16 cellular contexts compared by ENCODE assay signal in the genomic region with DNA sequence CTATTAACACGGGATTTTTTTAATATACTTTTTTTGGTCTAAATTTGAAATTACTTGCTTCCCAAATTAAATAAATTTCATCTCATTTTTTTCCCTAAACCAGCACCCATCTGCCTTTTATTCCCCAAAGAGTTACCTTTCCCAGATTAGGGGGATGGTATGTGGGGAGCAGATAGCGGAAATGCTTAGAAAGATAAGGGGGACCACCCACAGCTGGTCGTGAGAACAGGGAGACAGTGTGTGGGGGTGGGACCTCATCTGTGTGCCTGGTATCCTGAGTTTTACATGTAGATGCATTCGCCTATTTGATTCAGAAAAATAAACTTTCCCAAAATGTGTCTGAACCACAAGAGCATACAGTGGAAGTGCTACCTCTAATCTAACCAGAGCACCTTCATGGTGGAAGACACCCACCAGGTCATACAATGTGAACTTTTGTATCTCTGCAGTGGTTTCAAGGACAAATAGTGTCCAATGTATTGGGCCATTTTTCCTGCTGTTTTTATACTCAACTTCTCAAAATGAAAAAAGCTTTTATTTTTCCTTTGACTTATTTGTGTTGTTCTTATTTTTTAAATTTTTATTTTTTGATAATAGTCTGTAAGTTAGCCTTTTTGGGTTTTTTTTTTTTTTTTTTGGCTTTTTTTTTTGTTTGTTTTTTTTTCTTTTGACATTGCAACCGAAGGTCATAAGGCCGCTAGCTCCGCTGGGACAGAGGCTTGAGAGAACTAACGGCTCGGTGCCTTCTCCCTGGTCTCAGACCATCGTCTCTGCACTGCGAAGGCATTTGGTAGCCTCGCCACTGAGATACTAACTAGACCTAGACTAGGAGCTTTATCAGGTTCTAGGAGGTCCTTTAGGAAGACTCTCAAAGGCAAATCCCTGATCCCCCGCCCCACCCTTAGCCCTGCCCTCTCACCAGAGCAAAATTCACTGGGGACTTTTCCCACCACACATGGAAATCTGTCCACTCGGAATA.
"Had no signal": no experiment of that assay in that cellular context is flagged by ENCODE, and none has a peak within 500 bp of the region (broad histone marks: within the 10 kb centered on the region; RNA-seq: fewer than 3 reads in every experiment).

No MANE protein-coding gene starts in this region.

- FAIRE-seq: colon, urothelium cell line had no signal

- H3K4me1 ChIP-seq: foreskin keratinocyte, right atrium auricular region, suprapubic skin had no signal

- H3K4me3 ChIP-seq: ovary, right atrium auricular region, suprapubic skin, thyroid gland had no signal

- H3K9me3 ChIP-seq: ovary, right atrium auricular region, suprapubic skin, thyroid gland had no signal

- H3K36me3 ChIP-seq: ovary, suprapubic skin had no signal

- H3K27ac ChIP-seq: foreskin keratinocyte, ovary, right atrium auricular region, suprapubic skin, thyroid gland had no signal

- DNase-seq: cerebellar nuclear complex; effector memory CD8-positive, alpha-beta T cell; foreskin keratinocyte; head of caudate nucleus; hypothalamus; naive thymus-derived CD8-positive, alpha-beta T cell; ovary; stimulated activated CD4-positive, alpha-beta T cell treated with anti-CD3 and anti-CD28 coated beads, Interleukin-4, amount 100 ng/mL, for 1 hour; stimulated activated CD8-positive, alpha-beta memory T cell treated with anti-CD3 and anti-CD28 coated beads, Interleukin-4, amount 100 ng/mL, for 48 hours; stimulated activated naive CD8-positive, alpha-beta T cell treated with anti-CD3 and anti-CD28 coated beads, Interleukin-15, Interleukin-2, amounts not matched to agents 100 U/mL and 50 U/mL, for 24 hours; thyroid gland had no signal

- H3K27me3 ChIP-seq: foreskin keratinocyte, ovary, right atrium auricular region, suprapubic skin, thyroid gland had no signal

- ATAC-seq: effector memory CD8-positive, alpha-beta T cell; foreskin keratinocyte; naive thymus-derived CD8-positive, alpha-beta T cell; stimulated activated effector memory CD8-positive, alpha-beta T cell treated with anti-CD3 and anti-CD28 coated beads, Interleukin-12 subunit alpha, Interleukin-12 subunit beta, amount 100 ng/mL, for 72 hours; stimulated activated naive CD8-positive, alpha-beta T cell treated with anti-CD3 and anti-CD28 coated beads, Interleukin-15, Interleukin-2, amounts not matched to agents 100 U/mL and 50 U/mL, for 24 hours had no signal
